ENCODE assay signal across 1 cellular context in genomic region chr12:98635657-98636323, GRCh38.
TF ChIP-seq lines count a peak whose summit lies in the region.

No MANE protein-coding gene starts in this region.

TF ChIP-seq in GM23338, 12 proteins besides CTCF, POLR2A, EP300 and RAD21 (continued from another document):
- TF ChIP-seq REST (IDR thresholded peaks at IDR 0.05; ENCODE audit: unreplicated experiment): no peak
